Comparison of ENCODE assay signal across 11 cellular contexts in genomic region chr1:180151508-180151907, GRCh38. TPM values are rescaled to one million over a fixed set of nuclear protein-coding genes. Genes with fewer than 3 reads are reported as not detected.
DNase-seq lines count a peak whose midpoint lies in the region; ATAC-seq and TF ChIP-seq lines count a peak whose summit lies in the region.
"Had no signal": no experiment of that assay in that cellular context is flagged by ENCODE, and none has a peak within 500 bp of the region (broad histone marks: within the 10 kb centered on the region; RNA-seq: fewer than 3 reads in every experiment).

No MANE protein-coding gene starts in this region.

- H3K36me3 ChIP-seq in A673 (ENCODE audit: insufficient read depth, low read length, poor library complexity, severe bottlenecking), result no peaks in the 10 kb centered on the region

- ATAC-seq in GM21619 (IDR thresholded peaks at IDR 0.05; ENCODE audit: unreplicated experiment), result no peak
- no peak for ATAC-seq in HG03378 (IDR thresholded peaks at IDR 0.05; ENCODE audit: unreplicated experiment)

- intact Hi-C loops in A673 (cut with micrococcal nuclease; ENCODE audit: unreplicated experiment), result no loop called here

- no peak for TF ChIP-seq CTCF in A673 (conservative IDR thresholded peaks at IDR 0.05; ENCODE audit: low read depth, low read length)
- no peak for TF ChIP-seq CTCF in HFF-Myc (IDR thresholded peaks at IDR 0.05; ENCODE audit: low read depth, low read length, missing control alignments)
- no peak for TF ChIP-seq CTCF in fibroblast of the aortic adventitia (IDR thresholded peaks at IDR 0.05; ENCODE audit: insufficient read depth, low read length)

- H3K4me1 ChIP-seq in A673 (ENCODE audit: insufficient read depth, low read length, poor library complexity, severe bottlenecking), result peaks cover 32% of the 10 kb centered on the region

- no peaks in the 10 kb centered on the region for H3K9me3 ChIP-seq in A673 (ENCODE audit: low read depth, low read length, poor library complexity, severe bottlenecking)

- CTCF ChIA-PET in A673 (lab: Charles Lee), result no interaction called here

- H3K4me3 ChIP-seq in A673 (ENCODE audit: low read depth, low read length, poor library complexity, severe bottlenecking), result no peak overlapping the region
- H3K4me3 ChIP-seq in HFF-Myc (replicated peaks; ENCODE audit: low read depth, low read length), result no peak overlapping the region
- no peak overlapping the region for H3K4me3 ChIP-seq in fibroblast of the aortic adventitia (ENCODE audit: low read depth, low read length)

- peak overlapping the region; percentile 68 for H3K27ac ChIP-seq in A673 (ENCODE audit: low read depth, low read length, poor library complexity, severe bottlenecking)
- H3K27ac ChIP-seq: C4-2B had no signal

- no peaks in the 10 kb centered on the region for H3K27me3 ChIP-seq in A673 (replicated peaks; ENCODE audit: insufficient read depth, low read depth, low read length, poor library complexity)

- DNase-seq in A673 (ENCODE audit: low spot score) (peak; percentile 67), HFF-Myc (ENCODE audit: extremely low read depth, low read depth) (peak; percentile 31), RPMI7951 (ENCODE audit: low read depth) (peak; percentile 61), fibroblast of the aortic adventitia (ENCODE audit: low read depth) (peak; percentile 89), GDM1 (lab: John Stamatoyannopoulos, UW) (no peak), NCI-H2227 treated with DMSO at 0.1 percent for 48 hours (lab: John Stamatoyannopoulos, UW) (no peak)
- DNase-seq: hypothalamus, nephron progenitor cell had no signal

- POLR2A ChIA-PET in A673 (lab: Charles Lee; ENCODE audit: low non-redundant PET), result no interaction called here

- BruUV-seq in A673 (replicated peaks; lab: Mats Ljungman, UMichigan), result no TSS peak

RNA-seq across cellular contexts. Expression of gene QSOX1, which starts 3.2 kb away (rescaled TPM):
- 69.0 and 69.7 TPM in 2 replicates for total RNA-seq in A673 (2021)
- total RNA-seq in RPMI7951 (2014; rRNA removed; shearing (Covaris generic)), result 53.3 and 62.4 TPM in 2 replicates
- 261 and 1,037 TPM in 2 replicates for total RNA-seq in fibroblast of the aortic adventitia (ENCODE audit: low replicate concordance)

Comparison
In these comparisons a context has a peak if more than half of its experiments do, and no peak if none do; other contexts are left out.
1. DNase-seq: peak in A673 (single experiment), HFF-Myc (single experiment), RPMI7951 (single experiment) and fibroblast of the aortic adventitia (single experiment); none in GDM1 (single experiment) and NCI-H2227 treated with DMSO at 0.1 percent for 48 hours (single experiment).